8 cellular contexts compared by ENCODE assay signal in the genomic region with DNA sequence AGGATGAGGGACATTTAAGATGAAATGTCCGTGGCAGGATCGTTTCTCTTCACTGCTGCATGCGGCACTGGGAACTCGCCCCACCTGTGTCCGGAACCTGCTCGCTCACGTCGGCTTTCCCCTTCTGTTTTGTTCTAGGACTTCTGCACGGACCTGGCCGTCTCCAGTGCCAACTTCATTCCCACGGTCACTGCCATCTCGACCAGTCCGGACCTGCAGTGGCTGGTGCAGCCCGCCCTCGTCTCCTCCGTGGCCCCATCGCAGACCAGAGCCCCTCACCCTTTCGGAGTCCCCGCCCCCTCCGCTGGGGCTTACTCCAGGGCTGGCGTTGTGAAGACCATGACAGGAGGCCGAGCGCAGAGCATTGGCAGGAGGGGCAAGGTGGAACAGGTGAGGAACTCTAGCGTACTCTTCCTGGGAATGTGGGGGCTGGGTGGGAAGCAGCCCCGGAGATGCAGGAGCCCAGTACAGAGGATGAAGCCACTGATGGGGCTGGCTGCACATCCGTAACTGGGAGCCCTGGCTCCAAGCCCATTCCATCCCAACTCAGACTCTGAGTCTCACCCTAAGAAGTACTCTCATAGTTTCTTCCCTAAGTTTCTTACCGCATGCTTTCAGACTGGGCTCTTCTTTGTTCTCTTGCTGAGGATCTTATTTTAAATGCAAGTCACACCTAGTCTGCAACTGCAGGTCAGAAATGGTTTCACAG. TPM values are rescaled to one million over a fixed set of nuclear protein-coding genes. Genes with fewer than 3 reads are reported as not detected.
DNase-seq lines count a peak whose midpoint lies in the region; ATAC-seq and TF ChIP-seq lines count a peak whose summit lies in the region.

No MANE protein-coding gene starts in this region.

- intact Hi-C loops in colonic mucosa (cut with DNase I) (no loop called here), uterus (cut with DNase I; ENCODE audit: low total_unique reads) (loop anchor here (2.0 kb wide), 1 partner anchor 21 kb away; no protein-coding TSS in a partner anchor)

- peaks cover 4% of the 10 kb centered on the region for H3K4me1 ChIP-seq in colonic mucosa
- peaks cover 13 to 21% of the 10 kb centered on the region in 2 donors for H3K4me1 ChIP-seq in uterus

- TF ChIP-seq POLR2A in NB4 (IDR thresholded peaks at IDR 0.05; ENCODE audit: extremely low read depth, insufficient read length) (no peak), uterus (IDR thresholded peaks at IDR 0.05) (no peak)

- H3K4me1 Mint-ChIP-seq in memory B cell: peaks cover 29% of the 10 kb centered on the region

- H3K36me3 ChIP-seq in colonic mucosa (peaks cover 7% of the 10 kb centered on the region), uterus (no peaks in the 10 kb centered on the region)

- H3K27me3 Mint-ChIP-seq in memory B cell: peaks cover 26% of the 10 kb centered on the region

- peak overlapping the region; percentile 90 for H3K4me3 ChIP-seq in AG04450 (ENCODE audit: low read depth, low read length)
- peak overlapping the region; percentile 70 for H3K4me3 ChIP-seq in NB4 (ENCODE audit: low read depth, low read length)
- H3K4me3 ChIP-seq in colonic mucosa: peak overlapping the region; percentile 77
- H3K4me3 ChIP-seq in uterus: peak overlapping the region; percentile 68 to 79

- CTCF ChIA-PET in AG04450 (lab: Charles Lee): interaction anchor here (1.3 kb wide), 1 partner anchor 138 kb away, joined by 4 read pairs; no protein-coding TSS in a partner anchor

- TF ChIP-seq CTCF in AG04450 (IDR thresholded peaks at IDR 0.05; ENCODE audit: low read depth, low read length) (no peak), NB4 (IDR thresholded peaks at IDR 0.05; ENCODE audit: low read depth, low read length) (no peak), colonic mucosa (IDR thresholded peaks at IDR 0.05) (no peak), uterus (IDR thresholded peaks at IDR 0.05) (no peak)

- peak overlapping the region; percentile 90 for H3K4me3 Mint-ChIP-seq in memory B cell

- H3K9me3 ChIP-seq in AG04450 (ENCODE audit: control insufficient read depth, insufficient read depth, low read length): peaks cover 4% of the 10 kb centered on the region; the same call in 1 of the 2 replicates
- H3K9me3 ChIP-seq in colonic mucosa: no peaks in the 10 kb centered on the region
- H3K9me3 ChIP-seq in uterus: no peaks in the 10 kb centered on the region

- peak overlapping the region; percentile 99 for H3K9ac ChIP-seq in colonic mucosa (ENCODE audit: low read depth in 2 of 2, low read length in 2 of 2)

- POLR2A ChIA-PET in AG04450 (lab: Yijun Ruan, JAX): interaction anchor here (1.0 to 3.9 kb wide), 5 partner anchors 10 to 105 kb away, joined by 3 to 23 read pairs (median 5); no protein-coding TSS in a partner anchor

- H3K27me3 ChIP-seq in AG04450 (ENCODE audit: control insufficient read depth, insufficient read depth, low read length): no peaks in the 10 kb centered on the region
- no peaks in the 10 kb centered on the region for H3K27me3 ChIP-seq in colonic mucosa
- no peaks in the 10 kb centered on the region for H3K27me3 ChIP-seq in uterus

- peak overlapping the region; percentile 87 for H3K27ac ChIP-seq in AG04450 (ENCODE audit: low read depth, low read length)
- H3K27ac ChIP-seq in colonic mucosa: peak overlapping the region; percentile 96
- peak overlapping the region; percentile 98 to 99 for H3K27ac ChIP-seq in uterus

- H3K36me3 Mint-ChIP-seq in memory B cell: peaks cover 4% of the 10 kb centered on the region

- no peaks in the 10 kb centered on the region for H3K9me3 Mint-ChIP-seq in memory B cell

- peak overlapping the region; percentile 99 for H3K27ac Mint-ChIP-seq in memory B cell

- DNase-seq in AG04450 (ENCODE audit: low read depth, low spot score) (no peak), NB4 (ENCODE audit: low read depth) (no peak), colonic mucosa (peak; percentile 40), memory B cell (ENCODE audit: low spot score in 2 of 2) (no peak), uterus (peak; percentile 45 to 56), NCI-H2081 (lab: John Stamatoyannopoulos, UW) (no peak), NCI-H2081 treated with DMSO at 0.1 percent for 48 hours (lab: John Stamatoyannopoulos, UW) (no peak)

- ATAC-seq in memory B cell (ENCODE audit: low read depth) (no peak), HG03175 (IDR thresholded peaks at IDR 0.05; ENCODE audit: unreplicated experiment) (no peak)

RNA-seq across cellular contexts. Expression of a gene that starts 1.3 kb away (rescaled TPM):
- polyA plus RNA-seq in AG04450 (2011; rRNA removed): 30.6 and 55.8 TPM in 2 replicates
- polyA minus RNA-seq in AG04450 (2011; rRNA and poly(A)+ RNA removed): 112 and 193 TPM in 2 replicates
- total RNA-seq in colonic mucosa (10 to 100 TPM; 86.9 to 98.4 TPM), uterus (1,000 to 10,000 TPM in 1 of 4 donors, 100 to 1,000 TPM in 2, 10 to 100 TPM in 1; 29.2 to 1,111 (median 137) TPM)

Comparison
In these comparisons a context has a peak if more than half of its experiments do, and no peak if none do; other contexts are left out.
1. DNase-seq: peak in colonic mucosa (single experiment) and uterus (2 of 2); none in AG04450 (single experiment), NB4 (single experiment), memory B cell (0 of 2), NCI-H2081 (0 of 2) and NCI-H2081 treated with DMSO at 0.1 percent for 48 hours (single experiment).
2. Peak in every context shown above with its lines, with median percentiles within 50 percentile points of each other: H3K27ac ChIP-seq and H3K4me3 ChIP-seq.